ENCODE assay signal across 1 cellular context in the genomic region with DNA sequence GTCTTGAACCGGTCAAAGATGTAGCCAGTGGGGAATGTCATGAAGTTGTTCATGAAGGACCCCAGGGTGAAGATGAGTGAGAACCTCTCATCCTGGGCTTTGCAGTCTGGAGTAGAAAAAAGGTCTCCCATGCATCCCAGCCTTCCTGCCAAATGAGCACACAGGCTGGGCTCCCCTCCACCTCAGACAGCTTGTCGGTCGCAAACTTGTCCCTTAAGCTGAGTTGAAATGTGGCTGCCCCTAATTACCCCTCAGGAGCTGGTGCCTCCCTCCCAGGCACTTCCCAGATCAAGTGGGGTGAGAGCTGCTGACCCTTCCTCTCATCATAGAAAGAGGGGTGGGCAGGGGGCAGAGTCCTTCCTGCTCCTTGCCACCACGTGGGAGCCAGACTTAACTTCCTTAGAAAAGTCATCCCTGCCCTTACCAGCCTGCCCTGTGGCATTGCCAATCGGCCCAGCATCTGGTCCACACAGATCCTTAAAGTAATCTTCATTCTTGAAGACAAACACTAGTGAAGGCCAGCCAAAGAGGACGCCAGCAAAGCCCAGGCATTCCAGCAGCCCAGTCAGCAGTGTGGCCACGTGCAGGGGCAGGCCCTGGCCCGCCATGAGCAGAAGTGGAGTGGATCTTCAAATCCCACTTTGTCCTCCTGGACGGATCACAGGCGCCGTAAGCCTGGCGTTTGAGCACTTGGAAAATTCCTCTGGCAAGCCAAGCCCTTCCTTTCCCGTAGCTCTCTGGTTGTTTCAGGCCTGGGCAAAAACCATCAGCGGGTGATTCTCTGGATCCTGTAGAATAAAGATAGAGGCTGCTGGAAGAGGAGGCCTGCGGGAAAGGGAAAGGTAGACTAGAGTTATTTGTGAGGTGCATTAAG.
TF ChIP-seq lines count a peak whose summit lies in the region.

No MANE protein-coding gene starts in this region.

TF ChIP-seq in SK-N-SH treated with all-trans-retinoic acid at 6 μM for 48 hours, 23 proteins besides CTCF, POLR2A, EP300 and RAD21 (continued from another document):
- TF ChIP-seq ESRRG (CRISPR knock-in tag; IDR thresholded peaks at IDR 0.05) (no peak), ISL1 (CRISPR knock-in tag; IDR thresholded peaks at IDR 0.05) (no peak), OSR1 (CRISPR knock-in tag; IDR thresholded peaks at IDR 0.05) (no peak), TOX (CRISPR knock-in tag; IDR thresholded peaks at IDR 0.05; ENCODE audit: borderline replicate concordance) (no peak), ZNF8 (CRISPR knock-in tag; IDR thresholded peaks at IDR 0.05) (no peak), SNAI2 (CRISPR knock-in tag; IDR thresholded peaks at IDR 0.05) (no peak), ZC3H10 (CRISPR knock-in tag; IDR thresholded peaks at IDR 0.05) (no peak), CSDC2 (CRISPR knock-in tag; IDR thresholded peaks at IDR 0.05) (no peak), ZFP3 (CRISPR knock-in tag; IDR thresholded peaks at IDR 0.05) (no peak), ZNF565 (CRISPR knock-in tag; conservative IDR thresholded peaks at IDR 0.05; ENCODE audit: low read depth) (no peak)
- TF ChIP-seq, protein P1, sequence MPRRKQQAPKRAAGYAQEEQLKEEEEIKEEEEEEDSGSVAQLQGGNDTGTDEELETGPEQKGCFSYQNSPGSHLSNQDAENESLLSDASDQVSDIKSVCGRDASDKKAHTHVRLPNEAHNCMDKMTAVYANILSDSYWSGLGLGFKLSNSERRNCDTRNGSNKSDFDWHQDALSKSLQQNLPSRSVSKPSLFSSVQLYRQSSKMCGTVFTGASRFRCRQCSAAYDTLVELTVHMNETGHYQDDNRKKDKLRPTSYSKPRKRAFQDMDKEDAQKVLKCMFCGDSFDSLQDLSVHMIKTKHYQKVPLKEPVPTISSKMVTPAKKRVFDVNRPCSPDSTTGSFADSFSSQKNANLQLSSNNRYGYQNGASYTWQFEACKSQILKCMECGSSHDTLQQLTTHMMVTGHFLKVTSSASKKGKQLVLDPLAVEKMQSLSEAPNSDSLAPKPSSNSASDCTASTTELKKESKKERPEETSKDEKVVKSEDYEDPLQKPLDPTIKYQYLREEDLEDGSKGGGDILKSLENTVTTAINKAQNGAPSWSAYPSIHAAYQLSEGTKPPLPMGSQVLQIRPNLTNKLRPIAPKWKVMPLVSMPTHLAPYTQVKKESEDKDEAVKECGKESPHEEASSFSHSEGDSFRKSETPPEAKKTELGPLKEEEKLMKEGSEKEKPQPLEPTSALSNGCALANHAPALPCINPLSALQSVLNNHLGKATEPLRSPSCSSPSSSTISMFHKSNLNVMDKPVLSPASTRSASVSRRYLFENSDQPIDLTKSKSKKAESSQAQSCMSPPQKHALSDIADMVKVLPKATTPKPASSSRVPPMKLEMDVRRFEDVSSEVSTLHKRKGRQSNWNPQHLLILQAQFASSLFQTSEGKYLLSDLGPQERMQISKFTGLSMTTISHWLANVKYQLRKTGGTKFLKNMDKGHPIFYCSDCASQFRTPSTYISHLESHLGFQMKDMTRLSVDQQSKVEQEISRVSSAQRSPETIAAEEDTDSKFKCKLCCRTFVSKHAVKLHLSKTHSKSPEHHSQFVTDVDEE (CRISPR knock-in tag; IDR thresholded peaks at IDR 0.05): no peak
- TF ChIP-seq, protein P2, sequence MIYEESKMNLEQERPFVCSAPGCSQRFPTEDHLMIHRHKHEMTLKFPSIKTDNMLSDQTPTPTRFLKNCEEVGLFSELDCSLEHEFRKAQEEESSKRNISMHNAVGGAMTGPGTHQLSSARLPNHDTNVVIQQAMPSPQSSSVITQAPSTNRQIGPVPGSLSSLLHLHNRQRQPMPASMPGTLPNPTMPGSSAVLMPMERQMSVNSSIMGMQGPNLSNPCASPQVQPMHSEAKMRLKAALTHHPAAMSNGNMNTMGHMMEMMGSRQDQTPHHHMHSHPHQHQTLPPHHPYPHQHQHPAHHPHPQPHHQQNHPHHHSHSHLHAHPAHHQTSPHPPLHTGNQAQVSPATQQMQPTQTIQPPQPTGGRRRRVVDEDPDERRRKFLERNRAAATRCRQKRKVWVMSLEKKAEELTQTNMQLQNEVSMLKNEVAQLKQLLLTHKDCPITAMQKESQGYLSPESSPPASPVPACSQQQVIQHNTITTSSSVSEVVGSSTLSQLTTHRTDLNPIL (CRISPR knock-in tag; IDR thresholded peaks at IDR 0.05; ENCODE audit: low read depth): no peak
- TF ChIP-seq, protein P3, sequence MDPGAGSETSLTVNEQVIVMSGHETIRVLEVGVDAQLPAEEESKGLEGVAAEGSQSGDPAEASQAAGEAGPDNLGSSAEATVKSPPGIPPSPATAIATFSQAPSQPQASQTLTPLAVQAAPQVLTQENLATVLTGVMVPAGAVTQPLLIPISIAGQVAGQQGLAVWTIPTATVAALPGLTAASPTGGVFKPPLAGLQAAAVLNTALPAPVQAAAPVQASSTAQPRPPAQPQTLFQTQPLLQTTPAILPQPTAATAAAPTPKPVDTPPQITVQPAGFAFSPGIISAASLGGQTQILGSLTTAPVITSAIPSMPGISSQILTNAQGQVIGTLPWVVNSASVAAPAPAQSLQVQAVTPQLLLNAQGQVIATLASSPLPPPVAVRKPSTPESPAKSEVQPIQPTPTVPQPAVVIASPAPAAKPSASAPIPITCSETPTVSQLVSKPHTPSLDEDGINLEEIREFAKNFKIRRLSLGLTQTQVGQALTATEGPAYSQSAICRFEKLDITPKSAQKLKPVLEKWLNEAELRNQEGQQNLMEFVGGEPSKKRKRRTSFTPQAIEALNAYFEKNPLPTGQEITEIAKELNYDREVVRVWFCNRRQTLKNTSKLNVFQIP (CRISPR knock-in tag; IDR thresholded peaks at IDR 0.05; ENCODE audit: borderline replicate concordance, low read depth): no peak
